In genomic region chr12:40178701-40179100, GRCh38 we compare ENCODE assay signal across 8 cellular contexts.
"Had no signal": no experiment of that assay in that cellular context is flagged by ENCODE, and none has a peak within 500 bp of the region (broad histone marks: within the 10 kb centered on the region; RNA-seq: fewer than 3 reads in every experiment).

No MANE protein-coding gene starts in this region.

- DNase-seq: GM23248, GOT3, H7, H9, HCEC 1CT, HFFc6 had no signal

- H3K4me3 Mint-ChIP-seq: GM23338, H9, HFFc6 had no signal

- ATAC-seq: GM23338, HCT116 had no signal

- H3K27ac Mint-ChIP-seq: GM23338, H9, HFFc6 had no signal

- H3K4me1 Mint-ChIP-seq: GM23338 had no signal
